Comparison of ENCODE assay signal across 12 cellular contexts in the genomic region with DNA sequence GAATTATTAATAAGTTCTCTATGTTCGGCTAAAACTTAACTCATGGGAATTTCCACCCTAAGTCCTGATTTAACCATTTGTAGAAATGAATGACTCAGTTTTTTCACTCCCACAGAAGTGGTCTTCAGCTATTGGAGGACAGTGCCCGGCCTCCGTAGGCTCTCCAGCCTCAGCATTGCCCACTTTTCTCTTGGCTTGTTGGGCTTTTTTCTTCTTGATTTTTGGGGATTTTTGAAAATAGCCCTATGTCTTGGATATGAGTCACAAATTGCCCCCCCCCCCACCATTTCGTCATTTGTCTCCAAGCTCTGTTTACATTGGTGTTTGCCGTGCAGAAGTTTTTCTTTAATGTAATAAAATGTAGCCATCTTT.
DNase-seq lines count a peak whose midpoint lies in the region; ATAC-seq, FAIRE-seq and TF ChIP-seq lines count a peak whose summit lies in the region.
"Had no signal": no experiment of that assay in that cellular context is flagged by ENCODE, and none has a peak within 500 bp of the region (broad histone marks: within the 10 kb centered on the region; RNA-seq: fewer than 3 reads in every experiment).

No MANE protein-coding gene starts in this region.

- H3K4me1 ChIP-seq in upper lobe of left lung: peaks cover 0 to 9% (median 7%) of the 10 kb centered on the region in 4 donors

- TF ChIP-seq EP300 in upper lobe of left lung (IDR thresholded peaks at IDR 0.05): no peak

- H3K9me3 ChIP-seq in upper lobe of left lung: no peaks in the 10 kb centered on the region

- TF ChIP-seq POLR2A in H54 (IDR thresholded peaks at IDR 0.05; ENCODE audit: low read depth, low read length) (no peak), upper lobe of left lung (IDR thresholded peaks at IDR 0.05) (no peak)

- no peak for ATAC-seq in stimulated activated memory B cell treated with anti-CD40 and anti-IgM and Interleukin-4, amounts not matched to agents 10 μg/mL and 1 μg/mL and 100 μg/mL, for 72 hours
- no peak for ATAC-seq in upper lobe of left lung (ENCODE audit: low FRiP score in 2 of 2)

- no peak overlapping the region for H3K4me3 ChIP-seq in epithelial cell of esophagus (ENCODE audit: low read length)
- H3K4me3 ChIP-seq in upper lobe of left lung: no peak overlapping the region

- peak; percentile 80 for FAIRE-seq in RCC 7860 (lab: Jason Lieb, UNC)
- no peak for FAIRE-seq in H54 (lab: Jason Lieb, UNC)

- WGBS in upper lobe of left lung, 2 donors: 63 to 68% methylated on average over 5 of the region's 5 CpGs

- peak; percentile 37 for DNase-seq in stimulated activated CD4-positive, alpha-beta T cell treated with anti-CD3 and anti-CD28 coated beads, Interleukin-15, amount 100 ng/mL, for 24 hours
- DNase-seq in stimulated activated CD4-positive, alpha-beta T cell treated with anti-CD3 and anti-CD28 coated beads, Interleukin-2, amount 100 ng/mL, for 24 hours: no peak
- peak; percentile 65 for DNase-seq in RCC 7860 (ENCODE audit: low spot score)
- peak; percentile 63 for DNase-seq in epithelial cell of esophagus (ENCODE audit: low read depth)
- DNase-seq in H54 (ENCODE audit: insufficient read length, low spot score): no peak
- DNase-seq in upper lobe of left lung: no peak
- DNase-seq in AG08395 (ENCODE audit: low spot score): no peak
- DNase-seq: activated gamma-delta T cell; C1 segment of cervical spinal cord; effector CD8-positive, alpha-beta T cell; NCI-H187 had no signal

- no peaks in the 10 kb centered on the region for H3K36me3 ChIP-seq in upper lobe of left lung

- H3K27me3 ChIP-seq in upper lobe of left lung: no peaks in the 10 kb centered on the region

- no peaks in the 10 kb centered on the region for H3K27me3 Mint-ChIP-seq in stimulated activated memory B cell treated with anti-CD40 and anti-IgM and Interleukin-4, amounts not matched to agents 10 μg/mL and 1 μg/mL and 100 μg/mL, for 72 hours

- peaks cover 72% of the 10 kb centered on the region for H3K4me1 Mint-ChIP-seq in stimulated activated memory B cell treated with anti-CD40 and anti-IgM and Interleukin-4, amounts not matched to agents 10 μg/mL and 1 μg/mL and 100 μg/mL, for 72 hours

- H3K27ac ChIP-seq in upper lobe of left lung: peak overlapping the region in 1 of 4 donors; percentile 29

- TF ChIP-seq CTCF in epithelial cell of esophagus (IDR thresholded peaks at IDR 0.05; ENCODE audit: insufficient read depth, low read depth, low read length, missing control alignments): no peak
- TF ChIP-seq CTCF in upper lobe of left lung (IDR thresholded peaks at IDR 0.05): no peak

- no peaks in the 10 kb centered on the region for H3K9me3 Mint-ChIP-seq in stimulated activated memory B cell treated with anti-CD40 and anti-IgM and Interleukin-4, amounts not matched to agents 10 μg/mL and 1 μg/mL and 100 μg/mL, for 72 hours

- H3K36me3 Mint-ChIP-seq in stimulated activated memory B cell treated with anti-CD40 and anti-IgM and Interleukin-4, amounts not matched to agents 10 μg/mL and 1 μg/mL and 100 μg/mL, for 72 hours: peaks cover 6% of the 10 kb centered on the region

- H3K4me3 Mint-ChIP-seq in stimulated activated memory B cell treated with anti-CD40 and anti-IgM and Interleukin-4, amounts not matched to agents 10 μg/mL and 1 μg/mL and 100 μg/mL, for 72 hours: no peak overlapping the region

- peak overlapping the region; percentile 56 for H3K27ac Mint-ChIP-seq in stimulated activated memory B cell treated with anti-CD40 and anti-IgM and Interleukin-4, amounts not matched to agents 10 μg/mL and 1 μg/mL and 100 μg/mL, for 72 hours

Comparison
In these comparisons a context has a peak if more than half of its experiments do, and no peak if none do; other contexts are left out.
1. DNase-seq: peak in stimulated activated CD4-positive, alpha-beta T cell treated with anti-CD3 and anti-CD28 coated beads, Interleukin-15, amount 100 ng/mL, for 24 hours (single experiment), RCC 7860 (single experiment) and epithelial cell of esophagus (single experiment); none in stimulated activated CD4-positive, alpha-beta T cell treated with anti-CD3 and anti-CD28 coated beads, Interleukin-2, amount 100 ng/mL, for 24 hours (0 of 2), H54 (single experiment), upper lobe of left lung (0 of 2) and AG08395 (single experiment).